In genomic region chr10:43930243-43930642, GRCh38 we compare ENCODE assay signal across 28 cellular contexts.
"Had no signal": no experiment of that assay in that cellular context is flagged by ENCODE, and none has a peak within 500 bp of the region (broad histone marks: within the 10 kb centered on the region; RNA-seq: fewer than 3 reads in every experiment).

No MANE protein-coding gene starts in this region.

- ATAC-seq: activated CD4-positive, alpha-beta T cell treated with anti-CD3 and anti-CD28 coated beads for 36 hours; activated CD8-positive, alpha-beta T cell treated with anti-CD3 and anti-CD28 coated beads for 36 hours; activated T-cell treated with anti-CD3 and anti-CD28 coated beads, Interleukin-2, amount 50 U/mL, for 4 hours; activated T-helper 17 cell treated with anti-CD3 and anti-CD28 coated beads, Interleukin-2, amount 50 U/mL, for 72 hours; body of pancreas; foreskin keratinocyte; gastrocnemius medialis; heart left ventricle; T-helper 17 cell had no signal

- FAIRE-seq: colon had no signal

- DNase-seq: activated CD4-positive, alpha-beta T cell treated with anti-CD3 and anti-CD28 coated beads for 36 hours; activated CD4-positive, alpha-beta T cell treated with anti-CD3 and anti-CD28 coated beads, Interleukin-2, amount 50 U/mL, for 1 hour; activated CD4-positive, alpha-beta T cell treated with anti-CD3 and anti-CD28 coated beads, Interleukin-2, amount 50 U/mL, for 48 hours; activated CD4-positive, CD25-positive, alpha-beta regulatory T cell; activated CD4-positive, CD25-positive, alpha-beta regulatory T cell treated with anti-CD3 and anti-CD28 coated beads, Interleukin-2, amount 50 U/mL, for 72 hours; activated CD8-positive, alpha-beta memory T cell treated with anti-CD3 and anti-CD28 coated beads for 24 hours; activated CD8-positive, alpha-beta T cell treated with anti-CD3 and anti-CD28 coated beads for 36 hours; activated effector memory CD4-positive, alpha-beta T cell treated with Interleukin-2 at 50 U/mL for 16 hours; activated gamma-delta T cell treated with Interleukin-2 at 50 U/mL for 16 hours; activated naive CD4-positive, alpha-beta T cell treated with anti-CD3 and anti-CD28 coated beads, Interleukin-2, amount 50 U/mL, for 16 hours; activated naive CD4-positive, alpha-beta T cell treated with Interleukin-2 at 50 U/mL for 16 hours; activated T-cell treated with anti-CD3 and anti-CD28 coated beads, Interleukin-2, amount 50 U/mL, for 4 hours; adrenal gland; amygdala; aorta; body of pancreas; caudate nucleus; effector memory CD4-positive, alpha-beta T cell; erythroblast; foreskin keratinocyte; gastrocnemius medialis; glutamatergic neuron; heart left ventricle; T-helper 1 cell; T-helper 17 cell had no signal

- H3K36me3 ChIP-seq: adrenal gland, esophagus muscularis mucosa, gastrocnemius medialis, heart left ventricle had no signal

- H3K27ac ChIP-seq: adrenal gland, body of pancreas, esophagus muscularis mucosa, foreskin keratinocyte, gastrocnemius medialis, heart left ventricle had no signal

- H3K4me1 ChIP-seq: adrenal gland, body of pancreas, esophagus muscularis mucosa, foreskin keratinocyte, gastrocnemius medialis had no signal

- H3K27me3 ChIP-seq: adrenal gland, body of pancreas, esophagus muscularis mucosa, foreskin keratinocyte, gastrocnemius medialis, heart left ventricle had no signal

- H3K4me3 ChIP-seq: adrenal gland, body of pancreas, esophagus muscularis mucosa, gastrocnemius medialis, heart left ventricle had no signal

- H3K9me3 ChIP-seq: adrenal gland, body of pancreas, esophagus muscularis mucosa, gastrocnemius medialis had no signal
